8 cellular contexts compared by ENCODE assay signal in the genomic region with DNA sequence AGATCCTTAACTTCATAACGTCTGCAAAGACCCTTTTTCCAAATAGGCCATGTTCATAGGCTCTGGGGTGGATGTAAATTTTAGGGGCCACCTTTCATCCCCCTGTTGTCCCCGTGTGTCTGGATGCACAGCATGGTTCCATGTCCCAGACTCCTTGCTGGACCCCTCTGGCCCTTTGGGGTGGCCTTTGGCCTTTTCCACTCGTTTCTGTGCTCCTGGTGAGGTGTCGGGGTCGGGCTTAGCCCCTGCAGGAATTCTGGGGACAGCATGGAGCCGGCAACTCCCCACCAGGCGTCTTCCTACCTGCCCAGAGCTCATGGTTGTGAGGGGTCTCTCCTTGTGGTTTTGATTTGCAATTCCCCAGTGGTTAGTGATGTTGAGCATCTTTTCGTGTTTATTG.
DNase-seq lines count a peak whose midpoint lies in the region; ATAC-seq, FAIRE-seq and TF ChIP-seq lines count a peak whose summit lies in the region.

No MANE protein-coding gene starts in this region.

- no peaks in the 10 kb centered on the region for H3K36me3 ChIP-seq in kidney (ENCODE audit: control insufficient read depth in 1 of 2, insufficient read depth in 2 of 2, low read length in 2 of 2)

- peaks cover 26 to 37% of the 10 kb centered on the region in 2 donors for H3K4me1 ChIP-seq in kidney (ENCODE audit: control insufficient read depth in 1 of 2, insufficient read depth in 1 of 2, low read depth in 1 of 2, low read length in 2 of 2)

- H3K4me1 Mint-ChIP-seq in T-helper 1 cell treated with Interleukin-12 subunit alpha and Interleukin-12 subunit beta and Interleukin-4 antibody, amounts not matched to agents 30 μg/mL and 1 μg/mL, for 36 hours (ENCODE audit: low read depth): peaks cover 40% of the 10 kb centered on the region
- peaks cover 39% of the 10 kb centered on the region for H3K4me1 Mint-ChIP-seq in activated T-helper 2 cell treated with anti-CD3 and anti-CD28 coated beads, Interferon-gamma antibody, Interleukin-2, Interleukin-4, amounts not matched to agents 10 μg/mL and 5 μg/mL and 100 μg/mL, durations not matched to agents 14 hours and 24 hours and 36 hours (ENCODE audit: low read depth)
- H3K4me1 Mint-ChIP-seq in stimulated activated memory B cell treated with anti-CD40 and anti-IgM and Interleukin-4, amounts not matched to agents 10 μg/mL and 1 μg/mL and 100 μg/mL, for 72 hours: peaks cover 100% of the 10 kb centered on the region

- intact Hi-C loops in activated T-helper 2 cell treated with anti-CD3 and anti-CD28 coated beads, Interferon-gamma antibody, Interleukin-2, Interleukin-4, amounts not matched to agents 10 μg/mL and 5 μg/mL and 100 μg/mL, durations not matched to agents 14 hours and 24 hours and 36 hours (cut with micrococcal nuclease): no loop called here
- intact Hi-C loops in kidney (cut with DNase I): no loop called here

- H3K27me3 Mint-ChIP-seq in T-helper 1 cell treated with Interleukin-12 subunit alpha and Interleukin-12 subunit beta and Interleukin-4 antibody, amounts not matched to agents 30 μg/mL and 1 μg/mL, for 36 hours (ENCODE audit: low read depth): peaks cover 9% of the 10 kb centered on the region
- H3K27me3 Mint-ChIP-seq in activated T-helper 2 cell treated with anti-CD3 and anti-CD28 coated beads, Interferon-gamma antibody, Interleukin-2, Interleukin-4, amounts not matched to agents 10 μg/mL and 5 μg/mL and 100 μg/mL, durations not matched to agents 14 hours and 24 hours and 36 hours (ENCODE audit: low read depth): no peaks in the 10 kb centered on the region
- H3K27me3 Mint-ChIP-seq in stimulated activated memory B cell treated with anti-CD40 and anti-IgM and Interleukin-4, amounts not matched to agents 10 μg/mL and 1 μg/mL and 100 μg/mL, for 72 hours: no peaks in the 10 kb centered on the region

- peak overlapping the region; percentile 94 to 96 for H3K27ac ChIP-seq in kidney (ENCODE audit: low read depth in 2 of 2, low read length in 2 of 2)

- H3K9me3 Mint-ChIP-seq in T-helper 1 cell treated with Interleukin-12 subunit alpha and Interleukin-12 subunit beta and Interleukin-4 antibody, amounts not matched to agents 30 μg/mL and 1 μg/mL, for 36 hours: no peaks in the 10 kb centered on the region
- no peaks in the 10 kb centered on the region for H3K9me3 Mint-ChIP-seq in activated T-helper 2 cell treated with anti-CD3 and anti-CD28 coated beads, Interferon-gamma antibody, Interleukin-2, Interleukin-4, amounts not matched to agents 10 μg/mL and 5 μg/mL and 100 μg/mL, durations not matched to agents 14 hours and 24 hours and 36 hours
- H3K9me3 Mint-ChIP-seq in stimulated activated memory B cell treated with anti-CD40 and anti-IgM and Interleukin-4, amounts not matched to agents 10 μg/mL and 1 μg/mL and 100 μg/mL, for 72 hours: no peaks in the 10 kb centered on the region

- peak overlapping the region in 1 of 2 donors; percentile 62 for H3K9ac ChIP-seq in kidney (ENCODE audit: low read length in 2 of 2)

- H3K4me3 ChIP-seq in kidney (ENCODE audit: low read length in 2 of 2): peak overlapping the region in 1 of 2 donors; percentile 38

- TF ChIP-seq CTCF in kidney (IDR thresholded peaks at IDR 0.05; ENCODE audit: borderline replicate concordance, extremely low read depth, insufficient read depth): no peak

- no peaks in the 10 kb centered on the region for H3K36me3 Mint-ChIP-seq in T-helper 1 cell treated with Interleukin-12 subunit alpha and Interleukin-12 subunit beta and Interleukin-4 antibody, amounts not matched to agents 30 μg/mL and 1 μg/mL, for 36 hours (ENCODE audit: low read depth)
- H3K36me3 Mint-ChIP-seq in activated T-helper 2 cell treated with anti-CD3 and anti-CD28 coated beads, Interferon-gamma antibody, Interleukin-2, Interleukin-4, amounts not matched to agents 10 μg/mL and 5 μg/mL and 100 μg/mL, durations not matched to agents 14 hours and 24 hours and 36 hours (ENCODE audit: low read depth): no peaks in the 10 kb centered on the region
- H3K36me3 Mint-ChIP-seq in stimulated activated memory B cell treated with anti-CD40 and anti-IgM and Interleukin-4, amounts not matched to agents 10 μg/mL and 1 μg/mL and 100 μg/mL, for 72 hours: peaks cover 4% of the 10 kb centered on the region

- FAIRE-seq in kidney (lab: Jason Lieb, UNC): no peak

- H3K4me3 Mint-ChIP-seq in T-helper 1 cell treated with Interleukin-12 subunit alpha and Interleukin-12 subunit beta and Interleukin-4 antibody, amounts not matched to agents 30 μg/mL and 1 μg/mL, for 36 hours: peak overlapping the region; percentile 56
- no peak overlapping the region for H3K4me3 Mint-ChIP-seq in activated T-helper 2 cell treated with anti-CD3 and anti-CD28 coated beads, Interferon-gamma antibody, Interleukin-2, Interleukin-4, amounts not matched to agents 10 μg/mL and 5 μg/mL and 100 μg/mL, durations not matched to agents 14 hours and 24 hours and 36 hours (ENCODE audit: low read depth)
- H3K4me3 Mint-ChIP-seq in stimulated activated memory B cell treated with anti-CD40 and anti-IgM and Interleukin-4, amounts not matched to agents 10 μg/mL and 1 μg/mL and 100 μg/mL, for 72 hours: peak overlapping the region; percentile 96

- peak overlapping the region; percentile 45 for H3K27ac Mint-ChIP-seq in T-helper 1 cell treated with Interleukin-12 subunit alpha and Interleukin-12 subunit beta and Interleukin-4 antibody, amounts not matched to agents 30 μg/mL and 1 μg/mL, for 36 hours
- peak overlapping the region; percentile 19 for H3K27ac Mint-ChIP-seq in activated T-helper 2 cell treated with anti-CD3 and anti-CD28 coated beads, Interferon-gamma antibody, Interleukin-2, Interleukin-4, amounts not matched to agents 10 μg/mL and 5 μg/mL and 100 μg/mL, durations not matched to agents 14 hours and 24 hours and 36 hours
- H3K27ac Mint-ChIP-seq in stimulated activated memory B cell treated with anti-CD40 and anti-IgM and Interleukin-4, amounts not matched to agents 10 μg/mL and 1 μg/mL and 100 μg/mL, for 72 hours: peak overlapping the region; percentile 95

- H3K9me3 ChIP-seq in kidney (ENCODE audit: control insufficient read depth in 1 of 2, low read length in 2 of 2): no peaks in the 10 kb centered on the region

- ATAC-seq in stimulated activated memory B cell treated with anti-CD40 and anti-IgM and Interleukin-4, amounts not matched to agents 10 μg/mL and 1 μg/mL and 100 μg/mL, for 72 hours: no peak
- ATAC-seq in GM18517 (IDR thresholded peaks at IDR 0.05; ENCODE audit: unreplicated experiment): no peak
- no peak for ATAC-seq in GM21447 (IDR thresholded peaks at IDR 0.05; ENCODE audit: unreplicated experiment)

- DNase-seq in T-helper 1 cell: no peak
- no peak for DNase-seq in activated T-helper 2 cell treated with anti-CD3 and anti-CD28 coated beads, Interferon-gamma antibody, Interleukin-2, Interleukin-4, amounts not matched to agents 10 μg/mL and 5 μg/mL and 100 μg/mL, durations not matched to agents 14 hours and 24 hours and 36 hours (ENCODE audit: low spot score)
- DNase-seq in kidney: peak; percentile 70
- no peak for DNase-seq in DMS79 treated with DMSO at 0.1 percent for 48 hours (lab: John Stamatoyannopoulos, UW)

Comparison
In these comparisons a context has a peak if more than half of its experiments do, and no peak if none do; other contexts are left out.
1. H3K27ac Mint-ChIP-seq: peak in every context shown above with its lines; median percentile 95 in stimulated activated memory B cell treated with anti-CD40 and anti-IgM and Interleukin-4, amounts not matched to agents 10 μg/mL and 1 μg/mL and 100 μg/mL, for 72 hours; 45 in T-helper 1 cell treated with Interleukin-12 subunit alpha and Interleukin-12 subunit beta and Interleukin-4 antibody, amounts not matched to agents 30 μg/mL and 1 μg/mL, for 36 hours; 19 in activated T-helper 2 cell treated with anti-CD3 and anti-CD28 coated beads, Interferon-gamma antibody, Interleukin-2, Interleukin-4, amounts not matched to agents 10 μg/mL and 5 μg/mL and 100 μg/mL, durations not matched to agents 14 hours and 24 hours and 36 hours.